ENCODE assay signal across 21 cellular contexts in the genomic region with DNA sequence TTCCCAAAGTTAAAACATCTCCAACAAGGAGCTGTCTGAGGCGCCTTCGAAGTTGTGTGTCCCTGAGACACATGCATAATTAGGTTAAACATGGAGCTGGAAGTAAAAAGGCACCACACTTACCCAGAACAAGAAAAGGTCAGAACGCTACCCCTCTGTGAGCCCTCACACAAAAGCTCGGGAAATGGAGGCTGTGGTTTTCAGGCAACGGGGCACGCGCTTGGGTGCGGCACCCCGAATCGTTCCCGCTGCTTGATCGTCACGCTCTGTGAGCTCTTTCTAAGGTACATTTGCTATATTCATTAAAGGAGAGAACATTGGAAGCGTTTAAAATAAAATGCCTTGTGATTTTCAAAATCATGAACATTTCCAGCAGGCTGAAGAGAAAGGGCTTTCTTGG. TPM values are rescaled to one million over a fixed set of nuclear protein-coding genes. Genes with fewer than 3 reads are reported as not detected.
"Had no signal": no experiment of that assay in that cellular context is flagged by ENCODE, and none has a peak within 500 bp of the region (broad histone marks: within the 10 kb centered on the region; RNA-seq: fewer than 3 reads in every experiment).

No MANE protein-coding gene starts in this region.

- H3K9me3 ChIP-seq: esophagus squamous epithelium, tibial nerve had no signal

- H3K4me1 ChIP-seq: tibial nerve had no signal

- H3K27ac ChIP-seq: tibial nerve had no signal

- DNase-seq: activated CD4-positive, alpha-beta T cell treated with anti-CD3 and anti-CD28 coated beads, Interleukin-2, amount 10 ng/mL, durations not matched to agents 24 days and 14 days; activated CD4-positive, CD25-positive, alpha-beta regulatory T cell; activated CD8-positive, alpha-beta T cell treated with anti-CD3 and anti-CD28 coated beads for 36 hours; activated naive CD4-positive, alpha-beta T cell treated with anti-CD3 and anti-CD28 coated beads for 36 hours; activated T-cell treated with anti-CD3 and anti-CD28 coated beads, Interleukin-2, amount 50 U/mL, for 24 hours; dermis blood vessel endothelial cell; effector memory CD8-positive, alpha-beta T cell; esophagus squamous epithelium; stimulated activated naive CD8-positive, alpha-beta T cell treated with anti-CD3 and anti-CD28 coated beads, Interleukin-15, Interleukin-2, amounts not matched to agents 100 U/mL and 50 U/mL, for 24 hours had no signal

- H3K4me3 Mint-ChIP-seq: activated CD4-positive, alpha-beta T cell treated with anti-CD3 and anti-CD28 coated beads, Interleukin-2, amount 10 ng/mL, durations not matched to agents 24 days and 14 days; activated CD8-positive, alpha-beta T cell treated with anti-CD3 and anti-CD28 coated beads for 36 hours; activated naive CD4-positive, alpha-beta T cell treated with anti-CD3 and anti-CD28 coated beads for 36 hours; activated T-cell treated with anti-CD3 and anti-CD28 coated beads, Interleukin-2, amount 50 U/mL, for 24 hours; effector memory CD8-positive, alpha-beta T cell had no signal

- H3K4me3 ChIP-seq: esophagus squamous epithelium, lung, tibial nerve had no signal

- H3K4me1 Mint-ChIP-seq: activated CD4-positive, alpha-beta T cell treated with anti-CD3 and anti-CD28 coated beads, Interleukin-2, amount 10 ng/mL, durations not matched to agents 24 days and 14 days had no signal

- H3K36me3 ChIP-seq: esophagus squamous epithelium, tibial nerve had no signal

- H3K27ac Mint-ChIP-seq: activated CD4-positive, alpha-beta T cell treated with anti-CD3 and anti-CD28 coated beads, Interleukin-2, amount 10 ng/mL, durations not matched to agents 24 days and 14 days; activated CD8-positive, alpha-beta T cell treated with anti-CD3 and anti-CD28 coated beads for 36 hours; activated naive CD4-positive, alpha-beta T cell treated with anti-CD3 and anti-CD28 coated beads for 36 hours; activated T-cell treated with anti-CD3 and anti-CD28 coated beads, Interleukin-2, amount 50 U/mL, for 24 hours; activated T-helper 2 cell treated with anti-CD3 and anti-CD28 coated beads, Interferon-gamma antibody, Interleukin-2, Interleukin-4, amounts not matched to agents 10 μg/mL and 5 μg/mL and 100 μg/mL, durations not matched to agents 14 hours and 24 hours and 36 hours; effector memory CD8-positive, alpha-beta T cell; progenitor cell of endocrine pancreas had no signal

- H3K27me3 ChIP-seq: esophagus squamous epithelium, tibial nerve had no signal

- ATAC-seq: activated CD8-positive, alpha-beta T cell treated with anti-CD3 and anti-CD28 coated beads for 36 hours; effector memory CD8-positive, alpha-beta T cell; left lobe of liver; stimulated activated naive CD8-positive, alpha-beta T cell treated with anti-CD3 and anti-CD28 coated beads, Interleukin-15, Interleukin-2, amounts not matched to agents 100 U/mL and 50 U/mL, for 24 hours had no signal

- H3K9me3 Mint-ChIP-seq: activated CD4-positive, alpha-beta T cell treated with anti-CD3 and anti-CD28 coated beads, Interleukin-2, amount 10 ng/mL, durations not matched to agents 24 days and 14 days; activated CD8-positive, alpha-beta T cell treated with anti-CD3 and anti-CD28 coated beads for 36 hours; activated naive CD4-positive, alpha-beta T cell treated with anti-CD3 and anti-CD28 coated beads for 36 hours; activated T-cell treated with anti-CD3 and anti-CD28 coated beads, Interleukin-2, amount 50 U/mL, for 24 hours; activated T-helper 2 cell treated with anti-CD3 and anti-CD28 coated beads, Interferon-gamma antibody, Interleukin-2, Interleukin-4, amounts not matched to agents 10 μg/mL and 5 μg/mL and 100 μg/mL, durations not matched to agents 14 hours and 24 hours and 36 hours; effector memory CD8-positive, alpha-beta T cell had no signal

- FAIRE-seq: urothelium cell line had no signal

RNA-seq across cellular contexts. Expression of gene CAPN8, which starts 12.5 kb away (rescaled TPM):
- total RNA-seq: activated CD4-positive, alpha-beta T cell treated with anti-CD3 and anti-CD28 coated beads, Interleukin-2, amount 10 ng/mL, durations not matched to agents 24 days and 14 days; activated CD8-positive, alpha-beta T cell treated with anti-CD3 and anti-CD28 coated beads for 36 hours; activated naive CD4-positive, alpha-beta T cell treated with anti-CD3 and anti-CD28 coated beads for 36 hours; activated T-helper 2 cell treated with anti-CD3 and anti-CD28 coated beads, Interferon-gamma antibody, Interleukin-2, Interleukin-4, amounts not matched to agents 10 μg/mL and 5 μg/mL and 100 μg/mL, durations not matched to agents 14 hours and 24 hours and 36 hours; cerebellum; dermis blood vessel endothelial cell; glomerular endothelial cell; mononuclear cell; osteoblast; T-helper 1 cell treated with Interleukin-12 subunit alpha and Interleukin-12 subunit beta and Interleukin-4 antibody, amounts not matched to agents 30 ng/mL and 1 ng/mL, for 36 hours; tibial nerve had no signal
- polyA plus RNA-seq: neural cell had no signal
